ENCODE assay signal across 8 cellular contexts in genomic region chr16:28291651-28292626, GRCh38. TPM values are rescaled to one million over a fixed set of nuclear protein-coding genes. Genes with fewer than 3 reads are reported as not detected.
A peak's percentile ranks its signal among the peaks of the same experiment; 100 is the strongest.
DNase-seq lines count a peak whose midpoint lies in the region; ATAC-seq and TF ChIP-seq lines count a peak whose summit lies in the region.

SBK1 (plus strand) TSS chr16:28292525; CDS start chr16:28317392, 24,867 bp downstream.

- peak within 1 kb of the TSS; percentile 82 for H3K23ac ChIP-seq in neuronal stem cell (ENCODE audit: low read depth, low read length, poor library complexity)

- peak within 1 kb of the TSS; percentile 70 for H2AK5ac ChIP-seq in neuronal stem cell (ENCODE audit: low read depth, low read length)

- H3K9me3 ChIP-seq in neuronal stem cell (replicated peaks in 1 of 2; ENCODE audit: control insufficient read depth in 2 of 2, insufficient read depth in 1 of 2, low read depth in 1 of 2, low read length in 2 of 2): no peaks in the 10 kb centered on the region
- no peaks in the 10 kb centered on the region for H3K9me3 ChIP-seq in subcutaneous abdominal adipose tissue (ENCODE audit: control insufficient read depth in 5 of 5, low read length in 5 of 5)

- H2BK5ac ChIP-seq in neuronal stem cell (ENCODE audit: low read length): peak within 1 kb of the TSS; percentile 97

- TF ChIP-seq CTCF in foreskin fibroblast (IDR thresholded peaks at IDR 0.05; ENCODE audit: low read depth, low read length): no peak

- TF ChIP-seq POLR2A in Raji (IDR thresholded peaks at IDR 0.05; ENCODE audit: insufficient read depth, low read depth, low read length): peak; percentile 76

- H3K4me1 ChIP-seq in neuronal stem cell (ENCODE audit: control insufficient read depth in 2 of 2, insufficient read depth in 1 of 2, low read depth in 1 of 2, low read length in 2 of 2) (peaks cover 8 to 15% of the 10 kb centered on the region in 2 donors), subcutaneous abdominal adipose tissue (ENCODE audit: control insufficient read depth in 5 of 5, insufficient read depth in 5 of 5, low read length in 5 of 5) (peaks cover 2 to 18% (median 12%) of the 10 kb centered on the region in 5 donors)

- H2BK15ac ChIP-seq in neuronal stem cell (ENCODE audit: low read length): peak within 1 kb of the TSS; percentile 88

- no peak within 1 kb of the TSS for H4K8ac ChIP-seq in neuronal stem cell (ENCODE audit: low read depth, low read length)

- peak within 1 kb of the TSS; percentile 88 for H2AFZ ChIP-seq in neuronal stem cell (ENCODE audit: low read length)

- no peak within 1 kb of the TSS for H3K4ac ChIP-seq in neuronal stem cell (ENCODE audit: low read length)

- WGBS in neuronal stem cell (ENCODE audit: extremely low coverage in 2 of 2, insufficient read length in 2 of 2, insufficient replicate concordance in 1 of 2), 2 donors: no CpG with 5 or more reads among the region's 88 CpGs

- H2BK120ac ChIP-seq in neuronal stem cell (ENCODE audit: low read depth, low read length): peak within 1 kb of the TSS; percentile 12

- peak within 1 kb of the TSS; percentile 91 for H3K9ac ChIP-seq in neuronal stem cell (ENCODE audit: low read depth, low read length, poor library complexity)
- H3K9ac ChIP-seq in subcutaneous abdominal adipose tissue (ENCODE audit: low read length in 5 of 5): peak within 1 kb of the TSS in 2 of 5 donors; percentile 26 to 37

- H3K4me3 ChIP-seq in foreskin fibroblast (ENCODE audit: low read depth in 1 of 2, low read length in 2 of 2) (peak within 1 kb of the TSS; percentile 45 to 60), neuronal stem cell (ENCODE audit: low read length in 2 of 2) (peak within 1 kb of the TSS; percentile 77 to 97), subcutaneous abdominal adipose tissue (ENCODE audit: low read depth in 1 of 5, low read length in 5 of 5) (peak within 1 kb of the TSS; percentile 56 to 66 (median 62))

- H3K36me3 ChIP-seq in neuronal stem cell (replicated peaks in 1 of 2; ENCODE audit: control insufficient read depth in 2 of 2, insufficient read depth in 2 of 2, low read length in 2 of 2) (peaks cover 7 to 26% of the 10 kb centered on the region in 2 donors), subcutaneous abdominal adipose tissue (ENCODE audit: control insufficient read depth in 5 of 5, insufficient read depth in 5 of 5, low read length in 5 of 5) (no peaks in the 10 kb centered on the region)

- peak within 1 kb of the TSS; percentile 98 for H3K18ac ChIP-seq in neuronal stem cell (ENCODE audit: low read length)

- H3K27ac ChIP-seq in neuronal stem cell (replicated peaks; ENCODE audit: low read length) (peak within 1 kb of the TSS; percentile 72), subcutaneous abdominal adipose tissue (ENCODE audit: low read depth, low read length) (no peak within 1 kb of the TSS)

- H4K91ac ChIP-seq in neuronal stem cell (ENCODE audit: low read depth, low read length, poor library complexity): peak within 1 kb of the TSS; percentile 58

- H3K4me2 ChIP-seq in neuronal stem cell (ENCODE audit: insufficient read depth, low read length, poor library complexity, severe bottlenecking): peak within 1 kb of the TSS; percentile 92

- ATAC-seq in GM21786 (IDR thresholded peaks at IDR 0.05; ENCODE audit: unreplicated experiment): peak; percentile 81

- DNase-seq in DMS 273 treated with DMSO at 0.1 percent for 48 hours (lab: John Stamatoyannopoulos, UW) (peak; percentile 54), LoVo (ENCODE audit: low spot score) (peak; percentile 86), foreskin fibroblast (peak; percentile 45 to 85), neuronal stem cell (ENCODE audit: low spot score) (peak; percentile 81)
- DNase-seq in activated effector memory CD4-positive, alpha-beta T cell treated with anti-CD3 and anti-CD28 coated beads, Interleukin-2, amount 50 U/mL, for 16 hours: peak; percentile 94

- peaks cover 22% of the 10 kb centered on the region for H3K79me1 ChIP-seq in neuronal stem cell (ENCODE audit: low read depth, low read length)

- H3K27me3 ChIP-seq in neuronal stem cell (ENCODE audit: control insufficient read depth in 3 of 3, insufficient read depth in 3 of 3, low read depth in 1 of 3, low read length in 3 of 3) (no peaks in the 10 kb centered on the region), subcutaneous abdominal adipose tissue (ENCODE audit: control insufficient read depth in 5 of 5, insufficient read depth in 4 of 5, low read length in 5 of 5) (peaks cover 3 to 32% (median 24%) of the 10 kb centered on the region in 5 donors)

- H3K14ac ChIP-seq in neuronal stem cell (ENCODE audit: low read length): peak within 1 kb of the TSS; percentile 86

- peak within 1 kb of the TSS; percentile 30 for H2BK12ac ChIP-seq in neuronal stem cell (ENCODE audit: low read length)

RNA-seq across cellular contexts. Expression of gene SBK1, which starts in this region (rescaled TPM):
- 49.6 TPM for polyA plus RNA-seq in neuronal stem cell (2013, experiment 1 of 2)
- polyA plus RNA-seq in neuronal stem cell (2013, experiment 2 of 2): 50.1 TPM
